In genomic region chr6:12051861-12052368, GRCh38 we compare ENCODE assay signal across 8 cellular contexts. TPM values are rescaled to one million over a fixed set of nuclear protein-coding genes. Genes with fewer than 3 reads are reported as not detected.
DNase-seq lines count a peak whose midpoint lies in the region; ATAC-seq and TF ChIP-seq lines count a peak whose summit lies in the region.

No MANE protein-coding gene starts in this region.

- H3K4me1 Mint-ChIP-seq in Caco-2 (ENCODE audit: low read depth, unreplicated experiment), result no peaks in the 10 kb centered on the region

- intact Hi-C loops in Caco-2 (cut with micrococcal nuclease; ENCODE audit: unreplicated experiment), result no loop called here
- intact Hi-C loops in adrenal gland (cut with DNase I), result no loop called here

- TF ChIP-seq CTCF in Caco-2 (IDR thresholded peaks at IDR 0.05; ENCODE audit: insufficient read depth in 1 of 2, low read depth in 1 of 2, low read length in 1 of 2, severe bottlenecking in 1 of 2, unreplicated experiment in 1 of 2) (no peak), hepatocyte (IDR thresholded peaks at IDR 0.05; ENCODE audit: poor library complexity) (no peak), adrenal gland (IDR thresholded peaks at IDR 0.05) (no peak)

- H3K36me3 Mint-ChIP-seq in Caco-2 (ENCODE audit: insufficient read depth, unreplicated experiment), result no peaks in the 10 kb centered on the region

- H4K20me1 ChIP-seq in hepatocyte (ENCODE audit: insufficient read depth, poor library complexity, severe bottlenecking), result peaks cover 5% of the 10 kb centered on the region

- no peaks in the 10 kb centered on the region for H3K9me2 ChIP-seq in hepatocyte (replicated peaks; ENCODE audit: insufficient read depth)

- H3K27me3 Mint-ChIP-seq in Caco-2 (ENCODE audit: insufficient read depth, unreplicated experiment), result no peaks in the 10 kb centered on the region

- POLR2A ChIA-PET in Caco-2 (lab: Charles Lee), result no interaction called here

- H3K4me3 ChIP-seq in Caco-2 (ENCODE audit: low read depth, low read length), result no peak overlapping the region
- no peak overlapping the region for H3K4me3 ChIP-seq in hepatocyte
- no peak overlapping the region for H3K4me3 ChIP-seq in adrenal gland

- H3K9me3 ChIP-seq in Caco-2, result no peaks in the 10 kb centered on the region
- H3K9me3 ChIP-seq in hepatocyte (ENCODE audit: low read depth), result no peaks in the 10 kb centered on the region
- H3K9me3 ChIP-seq in adrenal gland (replicated peaks in 1 of 3), result no peaks in the 10 kb centered on the region

- H3K4me1 ChIP-seq in Caco-2 (no peaks in the 10 kb centered on the region), hepatocyte (ENCODE audit: insufficient read depth) (no peaks in the 10 kb centered on the region), adrenal gland (replicated peaks in 1 of 2) (no peaks in the 10 kb centered on the region)

- H3K4me3 Mint-ChIP-seq in Caco-2 (ENCODE audit: unreplicated experiment), result no peak overlapping the region

- H3K27ac ChIP-seq in hepatocyte (no peak overlapping the region), adrenal gland (no peak overlapping the region)

- H3K9me3 Mint-ChIP-seq in Caco-2 (ENCODE audit: unreplicated experiment), result no peaks in the 10 kb centered on the region

- peaks cover 88% of the 10 kb centered on the region for H3K79me2 ChIP-seq in hepatocyte

- DNase-seq in activated T-cell treated with anti-CD3 and anti-CD28 coated beads for 24 hours (ENCODE audit: low read depth) (peak; percentile 51), myocyte (ENCODE audit: low read depth) (peak; percentile 37), Caco-2 (no peak), hepatocyte (ENCODE audit: low spot score) (no peak), adrenal gland (no peak)
- no peak for DNase-seq in activated T-cell treated with anti-CD3 and anti-CD28 coated beads, Interleukin-2, amount 50 U/mL, for 1 hour
- peak; percentile 20 to 33 for DNase-seq in activated CD4-positive, alpha-beta T cell treated with anti-CD3 and anti-CD28 coated beads, Interleukin-2, amount 50 U/mL, for 4 hours

- ATAC-seq in HG03280 (IDR thresholded peaks at IDR 0.05; ENCODE audit: unreplicated experiment), result peak; percentile 85

- H3K36me3 ChIP-seq in Caco-2 (ENCODE audit: control insufficient read depth, insufficient read depth, low read length) (no peaks in the 10 kb centered on the region), hepatocyte (replicated peaks; ENCODE audit: insufficient read depth, low read depth) (no peaks in the 10 kb centered on the region), adrenal gland (replicated peaks in 1 of 2) (no peaks in the 10 kb centered on the region)

- H3K27me3 ChIP-seq in Caco-2 (replicated peaks; ENCODE audit: control insufficient read depth, insufficient read depth, low read length) (no peaks in the 10 kb centered on the region), hepatocyte (no peaks in the 10 kb centered on the region), adrenal gland (no peaks in the 10 kb centered on the region)

- no peak overlapping the region for H3K4me2 ChIP-seq in hepatocyte

- H2AFZ ChIP-seq in hepatocyte, result no peak overlapping the region

- no peak overlapping the region for H3K27ac Mint-ChIP-seq in Caco-2 (ENCODE audit: unreplicated experiment)

- CTCF ChIA-PET in Caco-2 (lab: Charles Lee), result no interaction called here

- TF ChIP-seq POLR2A in adrenal gland (IDR thresholded peaks at IDR 0.05), result no peak

- WGBS in hepatocyte (ENCODE audit: low lambda C conversion rate, missing lambda C conversion rate), result 77% methylated on average over 4 of the region's 4 CpGs
- 77 to 84% (median 82%) methylated on average over 4 of the region's 4 CpGs for WGBS in adrenal gland, 4 donors

- BruUV-seq in Caco-2 (replicated peaks; lab: Mats Ljungman, UMichigan), result no TSS peak

RNA-seq across cellular contexts. Expression of gene HIVEP1, which starts 39.8 kb away (rescaled TPM):
- 6.7 and 10.8 TPM in 2 replicates for total RNA-seq in myocyte
- polyA plus RNA-seq in myocyte (2012), result 10.2 TPM
- total RNA-seq in Caco-2 (2022), result 22.8 and 24.9 TPM in 2 replicates
- total RNA-seq in hepatocyte, result 31.5 and 33.7 TPM in 2 replicates
- polyA plus RNA-seq in hepatocyte, result 8.1 and 8.7 TPM in 2 replicates
- 10 to 100 TPM in 7 of 8 donors, 1 to 10 TPM in 1; 8.3 to 22.3 (median 12.8) TPM for total RNA-seq in adrenal gland
- 1 to 10 TPM; 3.6 to 9.6 (median 4.5) TPM for polyA plus RNA-seq in adrenal gland

Comparison
In these comparisons a context has a peak if more than half of its experiments do, and no peak if none do; other contexts are left out.
1. DNase-seq: peak in activated T-cell treated with anti-CD3 and anti-CD28 coated beads for 24 hours (single experiment), activated CD4-positive, alpha-beta T cell treated with anti-CD3 and anti-CD28 coated beads, Interleukin-2, amount 50 U/mL, for 4 hours (2 of 2) and myocyte (single experiment); none in activated T-cell treated with anti-CD3 and anti-CD28 coated beads, Interleukin-2, amount 50 U/mL, for 1 hour (single experiment), Caco-2 (0 of 2), hepatocyte (single experiment) and adrenal gland (0 of 7).